Comparison of ENCODE assay signal across 30 cellular contexts in genomic region chr6:17107768-17108325, GRCh38.
"Had no signal": no experiment of that assay in that cellular context is flagged by ENCODE, and none has a peak within 500 bp of the region (broad histone marks: within the 10 kb centered on the region; RNA-seq: fewer than 3 reads in every experiment).

No MANE protein-coding gene starts in this region.

- H3K27me3 ChIP-seq: ascending aorta, brain microvascular endothelial cell, thyroid gland, upper lobe of left lung had no signal

- H3K9me3 ChIP-seq: ascending aorta, gastrocnemius medialis, left lung, psoas muscle, stomach, thyroid gland, upper lobe of left lung had no signal

- H3K4me1 ChIP-seq: ascending aorta, gastrocnemius medialis, left lung, neural progenitor cell, parathyroid adenoma, psoas muscle, stomach, thyroid gland, upper lobe of left lung had no signal

- ATAC-seq: activated CD4-positive, CD25-positive, alpha-beta regulatory T cell treated with anti-CD3 and anti-CD28 coated beads, Interleukin-2, amount 50 U/mL, for 24 hours; effector memory CD8-positive, alpha-beta T cell; esophagus mucosa; gastrocnemius medialis; left lung; natural killer cell; psoas muscle; stimulated activated naive B cell treated with anti-CD40 and anti-IgM and Interleukin-4, amounts not matched to agents 10 μg/mL and 1 μg/mL and 100 μg/mL, for 72 hours had no signal

- H3K4me3 ChIP-seq: ascending aorta, coronary artery, gastrocnemius medialis, left lung, lung, neural progenitor cell, psoas muscle, stomach, thyroid gland, upper lobe of left lung had no signal

- H3K9ac ChIP-seq: neural progenitor cell, parathyroid adenoma had no signal

- DNase-seq: activated CD4-positive, alpha-beta memory T cell treated with anti-CD3 and anti-CD28 coated beads for 36 hours; activated CD4-positive, alpha-beta T cell treated with anti-CD3 and anti-CD28 coated beads for 48 hours; activated CD8-positive, alpha-beta memory T cell treated with anti-CD3 and anti-CD28 coated beads, Interleukin-2, amount 50 U/mL, for 4 hours; activated effector memory CD4-positive, alpha-beta T cell treated with anti-CD3 and anti-CD28 coated beads, Interleukin-2, amount 50 U/mL, for 16 hours; activated naive CD4-positive, alpha-beta T cell treated with anti-CD3 and anti-CD28 coated beads for 36 hours; activated naive CD8-positive, alpha-beta T cell treated with anti-CD3 and anti-CD28 coated beads for 36 hours; activated T-cell treated with anti-CD3 and anti-CD28 coated beads, Interleukin-2, amount 50 U/mL, for 1 hour; brain microvascular endothelial cell; effector memory CD8-positive, alpha-beta T cell; gastrocnemius medialis; glutamatergic neuron; left lung; mesendoderm; natural killer cell; occipital lobe; psoas muscle; stimulated activated CD4-positive, alpha-beta T cell treated with anti-CD3 and anti-CD28 coated beads, Interleukin-15, amount 100 ng/mL, for 24 hours; stimulated activated CD4-positive, alpha-beta T cell treated with anti-CD3 and anti-CD28 coated beads, Interleukin-2, amount 100 ng/mL, for 24 hours; stimulated activated naive B cell treated with anti-CD40 and anti-IgM and Interleukin-4, amounts not matched to agents 10 μg/mL and 1 μg/mL and 100 μg/mL, for 72 hours; stomach; thyroid gland; upper lobe of left lung; WERI-Rb-1 had no signal

- H3K36me3 ChIP-seq: ascending aorta, brain microvascular endothelial cell, gastrocnemius medialis, left lung, neural progenitor cell, stomach, thyroid gland, upper lobe of left lung, WERI-Rb-1 had no signal
